ENCODE assay signal across 1 cellular context in genomic region chr18:79574938-79575525, GRCh38.
A peak's percentile ranks its signal among the peaks of the same experiment; 100 is the strongest.
TF ChIP-seq lines count a peak whose summit lies in the region.

No MANE protein-coding gene starts in this region.

TF ChIP-seq in HepG2, 621 proteins besides CTCF, POLR2A, EP300 and RAD21:
- TF ChIP-seq PAXIP1 (CRISPR knock-in tag; conservative IDR thresholded peaks at IDR 0.05): peak; percentile 23; the same call in 1 of the 2 replicates
- TF ChIP-seq KLF12 (CRISPR knock-in tag; IDR thresholded peaks at IDR 0.05; ENCODE audit: borderline replicate concordance): no peak
- peak; percentile 50; the same call in 1 of the 2 replicates for TF ChIP-seq HNRNPL (IDR thresholded peaks at IDR 0.05; ENCODE audit: low read depth, low read length)
- no peak for TF ChIP-seq BORCS8-MEF2B (CRISPR knock-in tag; IDR thresholded peaks at IDR 0.05)
- peak; percentile 24; the same call in 1 of the 2 replicates for TF ChIP-seq HNF4A (CRISPR knock-in tag; IDR thresholded peaks at IDR 0.05)
TF ChIP-seq in HepG2: peak in this region for 3.
